Comparison of ENCODE assay signal across 21 cellular contexts in genomic region chr2:126145752-126146151, GRCh38.
"Had no signal": no experiment of that assay in that cellular context is flagged by ENCODE, and none has a peak within 500 bp of the region (broad histone marks: within the 10 kb centered on the region; RNA-seq: fewer than 3 reads in every experiment).

No MANE protein-coding gene starts in this region.

- DNase-seq: Kasumi-1; MM.1S; NCI-H1092 treated with DMSO at 0.1 percent for 48 hours; NCI-H1436; NCI-H187; NCI-H2029; NCI-H2171 treated with DMSO at 0.1 percent for 48 hours; NCI-H345; NCI-H446 treated with DMSO at 0.1 percent for 48 hours; NCI-H510A treated with DMSO at 0.1 percent for 48 hours; NCI-H526; NK-92 treated with Interleukin-12 subunit alpha and Interleukin-12 subunit beta, amount 100 ng/mL, for 24 hours; PC-3; SHP77; SK-N-SH; SW 1271 had no signal

- H3K4me3 Mint-ChIP-seq: IgD-negative memory B cell had no signal

- H3K27ac Mint-ChIP-seq: IgD-negative memory B cell had no signal

- H3K4me1 Mint-ChIP-seq: IgD-negative memory B cell had no signal

- FAIRE-seq: K562 had no signal

- H3K4me3 ChIP-seq: K562 had no signal

- H3K27me3 Mint-ChIP-seq: IgD-negative memory B cell had no signal

- H3K4me2 ChIP-seq: KMS-11, SK-N-SH had no signal

- H3K9ac ChIP-seq: KMS-11, SK-N-SH had no signal

- H3K36me3 Mint-ChIP-seq: IgD-negative memory B cell had no signal

- ATAC-seq: K562, Panc1, PC-3 had no signal

- H3K27ac ChIP-seq: KMS-11, RWPE1 had no signal
